22 cellular contexts compared by ENCODE assay signal in the genomic region with DNA sequence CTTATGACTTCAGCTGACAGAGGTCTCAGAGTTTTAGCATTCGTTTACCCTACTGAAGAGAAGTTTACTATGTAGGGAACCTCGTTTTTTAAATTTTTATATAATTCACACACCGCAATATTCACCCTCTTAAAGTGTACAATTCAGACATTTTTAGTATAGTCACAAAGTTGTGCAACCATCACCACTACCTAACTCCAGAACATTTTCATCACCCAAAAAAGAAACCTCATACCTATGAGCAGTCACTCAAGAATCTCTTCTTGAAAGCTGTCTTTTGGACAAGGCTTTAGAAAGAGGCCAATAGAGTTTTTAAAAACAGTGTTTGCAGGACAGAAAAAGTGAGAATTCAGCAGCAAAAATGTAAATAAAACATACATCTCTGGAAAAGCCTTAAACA. TPM values are rescaled to one million over a fixed set of nuclear protein-coding genes. Genes with fewer than 3 reads are reported as not detected.
DNase-seq lines count a peak whose midpoint lies in the region; ATAC-seq and TF ChIP-seq lines count a peak whose summit lies in the region.
"Had no signal": no experiment of that assay in that cellular context is flagged by ENCODE, and none has a peak within 500 bp of the region (broad histone marks: within the 10 kb centered on the region; RNA-seq: fewer than 3 reads in every experiment).

No MANE protein-coding gene starts in this region.

- no peak overlapping the region for H3K4me3 ChIP-seq in AG10803 (ENCODE audit: low read length)
- no peak overlapping the region for H3K4me3 ChIP-seq in GM23248
- no peak overlapping the region for H3K4me3 ChIP-seq in adipocyte (ENCODE audit: low read length)
- H3K4me3 ChIP-seq in fibroblast of villous mesenchyme (ENCODE audit: low read depth, low read length), result no peak overlapping the region
- H3K4me3 ChIP-seq: BLaER1, Peyer's patch, SJCRH30 had no signal

- H3K4me1 ChIP-seq in GM23248 (ENCODE audit: insufficient read depth) (peaks cover 22% of the 10 kb centered on the region), adipocyte (ENCODE audit: control insufficient read depth, insufficient read depth, low read length) (peaks cover 17% of the 10 kb centered on the region)
- H3K4me1 ChIP-seq: BLaER1, Peyer's patch, SJCRH30 had no signal

- no peak overlapping the region for H2AFZ ChIP-seq in GM23248

- H4K20me1 ChIP-seq in GM23248 (ENCODE audit: insufficient read depth), result no peaks in the 10 kb centered on the region
- H4K20me1 ChIP-seq: BLaER1 had no signal

- no peak overlapping the region for H3K4me2 ChIP-seq in GM23248 (ENCODE audit: unreplicated experiment)
- H3K4me2 ChIP-seq: BLaER1 had no signal

- H3K9me2 ChIP-seq in GM23248 (ENCODE audit: insufficient read depth), result no peaks in the 10 kb centered on the region

- ATAC-seq in GM19351 (IDR thresholded peaks at IDR 0.05; ENCODE audit: unreplicated experiment), result no peak

- H3K36me3 ChIP-seq in GM23248 (ENCODE audit: low read depth) (peaks cover 54% of the 10 kb centered on the region), adipocyte (ENCODE audit: control insufficient read depth, insufficient read depth, low read length, severe bottlenecking) (peaks cover 87% of the 10 kb centered on the region)

- H3K9ac ChIP-seq in GM23248 (no peak overlapping the region), adipocyte (ENCODE audit: low read length) (no peak overlapping the region)
- H3K9ac ChIP-seq: BLaER1 had no signal

- H3F3A ChIP-seq in GM23248 (ENCODE audit: insufficient read depth), result peaks cover 28% of the 10 kb centered on the region

- H3K27me3 ChIP-seq in GM23248 (replicated peaks; ENCODE audit: insufficient read depth), result no peaks in the 10 kb centered on the region
- no peaks in the 10 kb centered on the region for H3K27me3 ChIP-seq in adipocyte (replicated peaks; ENCODE audit: control insufficient read depth, insufficient read depth, low read length)
- H3K27me3 ChIP-seq: BLaER1, Peyer's patch, SJCRH30 had no signal

- DNase-seq in AG10803 (ENCODE audit: low read depth) (peak; percentile 9), GM23248 (peak; percentile 53), adipocyte (ENCODE audit: low read depth) (peak; percentile 61), fibroblast of villous mesenchyme (ENCODE audit: low read depth) (peak; percentile 22), RPMI8226 (no peak), NCI-H1092 (lab: John Stamatoyannopoulos, UW) (no peak)
- DNase-seq: CD4-positive, alpha-beta T cell; COR-L47; DMS79; H9; KG1; NCI-H1105 treated with DMSO at 0.1 percent for 48 hours; NCI-H1694; NCI-H2081; NCI-H2171; NCI-H345; NCI-H524; NCI-H82; Peyer's patch; SJCRH30 had no signal

- no peaks in the 10 kb centered on the region for H3K9me3 ChIP-seq in GM23248 (ENCODE audit: low read depth)
- no peaks in the 10 kb centered on the region for H3K9me3 ChIP-seq in adipocyte (ENCODE audit: control insufficient read depth, low read length)
- H3K9me3 ChIP-seq: BLaER1, Peyer's patch, SJCRH30 had no signal

- no peaks in the 10 kb centered on the region for H3K79me2 ChIP-seq in GM23248 (ENCODE audit: insufficient read depth)

- H3K27ac ChIP-seq in GM23248, result no peak overlapping the region
- H3K27ac ChIP-seq: BLaER1, Peyer's patch, SJCRH30 had no signal

- WGBS in GM23248 (ENCODE audit: low coverage in 1 of 2, low lambda C conversion rate in 2 of 2, missing lambda C conversion rate in 2 of 2), 2 experiments, result 78 to 88% methylated on average over 3 of the region's 3 CpGs

- TF ChIP-seq CTCF in AG10803 (conservative IDR thresholded peaks at IDR 0.05; ENCODE audit: low read length) (no peak), fibroblast of villous mesenchyme (IDR thresholded peaks at IDR 0.05; ENCODE audit: insufficient read depth, low read depth, low read length) (no peak)

- in situ Hi-C loops in GM23248 (cut with MboI), result no loop called here

RNA-seq across cellular contexts. Expression of a gene that starts 39.5 kb away (rescaled TPM):
- 101 and 123 TPM in 2 replicates for total RNA-seq in GM23248 (2014; rRNA removed; shearing (Covaris generic))
- polyA plus RNA-seq in GM23248 (2016; fragmentation: Nextera tagmentation; extraction: Ambion mirVana), result 97.3 and 97.4 TPM in 2 replicates
- 69.3 and 88.5 TPM in 2 replicates for total RNA-seq in fibroblast of villous mesenchyme

Comparison
In these comparisons a context has a peak if more than half of its experiments do, and no peak if none do; other contexts are left out.
1. DNase-seq: peak in AG10803 (single experiment), GM23248 (single experiment), adipocyte (single experiment) and fibroblast of villous mesenchyme (single experiment); none in RPMI8226 (single experiment) and NCI-H1092 (single experiment).